ENCODE assay signal across 8 cellular contexts in the genomic region with DNA sequence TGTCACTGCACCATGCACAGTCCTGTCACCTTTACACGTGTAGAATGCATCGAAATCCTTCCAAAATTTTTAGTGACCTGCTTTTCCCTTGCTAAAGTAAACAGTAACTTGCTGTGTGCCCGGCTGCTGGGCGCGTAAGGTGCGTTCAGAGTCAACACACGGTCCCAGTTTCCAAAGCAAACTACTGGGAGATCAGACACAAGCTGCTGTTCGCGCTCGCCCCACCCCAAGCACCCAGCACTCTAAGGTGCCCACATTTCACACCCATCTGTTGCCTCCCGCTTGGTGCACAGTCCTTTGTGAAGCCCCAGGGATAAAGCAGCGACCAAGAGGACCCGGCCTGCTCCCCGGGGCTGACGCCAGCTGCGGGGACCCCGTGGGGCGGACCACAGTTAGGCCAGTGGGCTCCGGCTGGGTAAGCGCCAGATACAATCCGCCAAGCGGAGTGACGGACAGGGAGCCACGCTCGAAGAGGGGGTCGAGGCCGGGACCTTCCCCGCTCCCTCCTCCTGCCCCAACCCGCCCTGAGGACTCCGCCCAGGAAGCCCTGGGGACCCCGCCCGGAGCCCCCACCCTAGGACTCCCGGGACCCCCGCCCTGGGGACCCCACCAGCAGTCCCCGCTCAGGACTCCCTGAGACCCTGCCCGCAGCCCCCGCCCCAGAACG. TPM values are rescaled to one million over a fixed set of nuclear protein-coding genes. Genes with fewer than 3 reads are reported as not detected.
DNase-seq lines count a peak whose midpoint lies in the region; ATAC-seq and TF ChIP-seq lines count a peak whose summit lies in the region.

No MANE protein-coding gene starts in this region.

- H3K27me3 ChIP-seq in Caco-2 (replicated peaks; ENCODE audit: control insufficient read depth, insufficient read depth, low read length) = no peaks in the 10 kb centered on the region
- no peaks in the 10 kb centered on the region for H3K27me3 ChIP-seq in WERI-Rb-1 (ENCODE audit: insufficient read depth, low read depth, severe bottlenecking)
- H3K27me3 ChIP-seq in endodermal cell (ENCODE audit: control insufficient read depth, insufficient read depth, low read length, poor library complexity, severe bottlenecking) = no peaks in the 10 kb centered on the region
- no peaks in the 10 kb centered on the region for H3K27me3 ChIP-seq in mononuclear cell (ENCODE audit: insufficient read depth, low read length)
- H3K27me3 ChIP-seq in uterus = no peaks in the 10 kb centered on the region

- CTCF ChIA-PET in Caco-2 (lab: Charles Lee) = interaction anchor here (1.0 kb wide), 2 partner anchors 11 to 32 kb away, joined by 4 to 7 read pairs; no protein-coding TSS in a partner anchor

- WGBS in endodermal cell (ENCODE audit: insufficient coverage in 1 of 2, insufficient read length in 1 of 2), 2 experiments = 3 to 10% methylated on average over 11 to 38 of the region's 38 CpGs

- H3K27ac ChIP-seq in WERI-Rb-1 = peak overlapping the region; percentile 81
- no peak overlapping the region for H3K27ac ChIP-seq in endodermal cell (ENCODE audit: low read depth, low read length)
- peak overlapping the region; percentile 66 to 79 for H3K27ac ChIP-seq in uterus

- H3K4me1 Mint-ChIP-seq in Caco-2 (ENCODE audit: low read depth, unreplicated experiment) (peaks cover 14% of the 10 kb centered on the region), IgD-negative memory B cell (peaks cover 11 to 15% (median 14%) of the 10 kb centered on the region in 3 donors), endodermal cell (peaks cover 16% of the 10 kb centered on the region)

- H3K4me3 Mint-ChIP-seq in Caco-2 (ENCODE audit: unreplicated experiment) (peak overlapping the region; percentile 69), IgD-negative memory B cell (peak overlapping the region; percentile 73 to 87 (median 84)), endodermal cell (peak overlapping the region; percentile 69)

- H3K27ac Mint-ChIP-seq in Caco-2 (ENCODE audit: unreplicated experiment) = no peak overlapping the region
- peak overlapping the region in 2 of 3 donors; percentile 54 to 78 for H3K27ac Mint-ChIP-seq in IgD-negative memory B cell
- H3K27ac Mint-ChIP-seq in endodermal cell = no peak overlapping the region

- no TSS peak for BruUV-seq in Caco-2 (replicated peaks; lab: Mats Ljungman, UMichigan)

- DNase-seq in Caco-2 = peak in 1 of 2 experiments; percentile 26
- peak; percentile 59 for DNase-seq in WERI-Rb-1
- DNase-seq in endodermal cell = peak; percentile 92
- DNase-seq in uterus = peak in 1 of 2 donors; percentile 23
- DNase-seq in NK-92 treated with Interleukin-12 subunit alpha and Interleukin-12 subunit beta, amount 100 ng/mL, for 24 hours (lab: John Stamatoyannopoulos, UW) = no peak

- TF ChIP-seq POLR2A in uterus (IDR thresholded peaks at IDR 0.05) = no peak

- H3K4me1 ChIP-seq in Caco-2 (peaks cover 6% of the 10 kb centered on the region), endodermal cell (ENCODE audit: control insufficient read depth, insufficient read depth, low read length) (peaks cover 3% of the 10 kb centered on the region), mononuclear cell (ENCODE audit: insufficient read depth, low read length) (peaks cover 28% of the 10 kb centered on the region), uterus (peaks cover 0 to 6% of the 10 kb centered on the region in 2 donors)

- peak overlapping the region; percentile 42 for H3K4me3 ChIP-seq in Caco-2 (ENCODE audit: low read depth, low read length)
- H3K4me3 ChIP-seq in WERI-Rb-1 (ENCODE audit: low read depth, low read length) = peak overlapping the region; percentile 73
- peak overlapping the region; percentile 91 for H3K4me3 ChIP-seq in endodermal cell (ENCODE audit: low read length)
- peak overlapping the region; percentile 39 for H3K4me3 ChIP-seq in mononuclear cell (ENCODE audit: low read length)
- H3K4me3 ChIP-seq in uterus = peak overlapping the region; percentile 75 to 84

- H3K9me3 Mint-ChIP-seq in Caco-2 (ENCODE audit: unreplicated experiment) = no peaks in the 10 kb centered on the region
- H3K9me3 Mint-ChIP-seq in IgD-negative memory B cell = no peaks in the 10 kb centered on the region
- H3K9me3 Mint-ChIP-seq in endodermal cell = peaks cover 21% of the 10 kb centered on the region

- intact Hi-C loops in Caco-2 (cut with micrococcal nuclease; ENCODE audit: unreplicated experiment) = loop anchor here (5.0 kb wide), 1 partner anchor 34 kb away; the partner anchor contains the start of gene RAN
- intact Hi-C loops in uterus (cut with DNase I; ENCODE audit: low total_unique reads) = loop anchor here (5.0 kb wide), 1 partner anchor 34 kb away; the partner anchor contains the start of gene RAN

- POLR2A ChIA-PET in Caco-2 (lab: Charles Lee) = no interaction called here

- TF ChIP-seq CTCF in Caco-2 (IDR thresholded peaks at IDR 0.05; ENCODE audit: insufficient read depth in 1 of 2, low read depth in 1 of 2, low read length in 1 of 2, severe bottlenecking in 1 of 2, unreplicated experiment in 1 of 2) = no peak
- TF ChIP-seq CTCF in WERI-Rb-1 (IDR thresholded peaks at IDR 0.05; ENCODE audit: low read depth, low read length) = no peak
- no peak for TF ChIP-seq CTCF in endodermal cell (conservative IDR thresholded peaks at IDR 0.05)
- no peak for TF ChIP-seq CTCF in uterus (IDR thresholded peaks at IDR 0.05)

- H3K36me3 Mint-ChIP-seq in Caco-2 (ENCODE audit: insufficient read depth, unreplicated experiment) (peaks cover 2% of the 10 kb centered on the region), IgD-negative memory B cell (peaks cover 2% of the 10 kb centered on the region), endodermal cell (ENCODE audit: low read depth) (peaks cover 6% of the 10 kb centered on the region)

- no peaks in the 10 kb centered on the region for H3K9me3 ChIP-seq in Caco-2
- peaks cover 3% of the 10 kb centered on the region for H3K9me3 ChIP-seq in WERI-Rb-1 (ENCODE audit: severe bottlenecking)
- no peaks in the 10 kb centered on the region for H3K9me3 ChIP-seq in endodermal cell (ENCODE audit: control insufficient read depth, low read length)
- H3K9me3 ChIP-seq in mononuclear cell (ENCODE audit: low read depth, low read length) = no peaks in the 10 kb centered on the region
- H3K9me3 ChIP-seq in uterus = no peaks in the 10 kb centered on the region

- H3K36me3 ChIP-seq in Caco-2 (ENCODE audit: control insufficient read depth, insufficient read depth, low read length) = no peaks in the 10 kb centered on the region
- H3K36me3 ChIP-seq in WERI-Rb-1 = no peaks in the 10 kb centered on the region; the same call in 1 of the 2 replicates
- no peaks in the 10 kb centered on the region for H3K36me3 ChIP-seq in endodermal cell (ENCODE audit: control insufficient read depth, insufficient read depth, low read length)
- H3K36me3 ChIP-seq in uterus = no peaks in the 10 kb centered on the region

- peak overlapping the region; percentile 20 for H3K9ac ChIP-seq in endodermal cell (ENCODE audit: extremely low read depth, low read length, poor library complexity, severe bottlenecking)

- peak; percentile 28 for ATAC-seq in GM21390 (IDR thresholded peaks at IDR 0.05; ENCODE audit: unreplicated experiment)

- H3K27me3 Mint-ChIP-seq in Caco-2 (ENCODE audit: insufficient read depth, unreplicated experiment) = no peaks in the 10 kb centered on the region
- H3K27me3 Mint-ChIP-seq in IgD-negative memory B cell = no peaks in the 10 kb centered on the region
- peaks cover 27% of the 10 kb centered on the region for H3K27me3 Mint-ChIP-seq in endodermal cell (ENCODE audit: insufficient read depth)

RNA-seq across cellular contexts. Expression of gene STX2, which starts 0.6 kb away (rescaled TPM):
- 11.2 and 12.6 TPM in 2 replicates for total RNA-seq in Caco-2 (2022)
- 6.2 TPM for polyA plus RNA-seq in IgD-negative memory B cell
- total RNA-seq in endodermal cell = 10 to 100 TPM; 18.2 to 20.2 TPM
- polyA plus RNA-seq in endodermal cell (2013, experiment 1 of 2) = 32.8 TPM
- polyA plus RNA-seq in endodermal cell (2013, experiment 2 of 2) = 31.3 TPM
- 18.1 TPM for total RNA-seq in mononuclear cell
- total RNA-seq in uterus = 10 to 100 TPM; 33.5 to 44.6 (median 35.4) TPM

RNA-seq across cellular contexts. Expression of gene RAN, which starts 33.4 kb away (rescaled TPM):
- 1,310 and 1,315 TPM in 2 replicates for total RNA-seq in Caco-2 (2022)
- polyA plus RNA-seq in IgD-negative memory B cell = 559 TPM
- 1,000 to 10,000 TPM; 1,323 to 1,383 TPM for total RNA-seq in endodermal cell
- 1,001 TPM for polyA plus RNA-seq in endodermal cell (2013, experiment 1 of 2)
- 946 TPM for polyA plus RNA-seq in endodermal cell (2013, experiment 2 of 2)
- total RNA-seq in mononuclear cell = 234 TPM
- total RNA-seq in uterus = 100 to 1,000 TPM in 3 of 4 donors, 10 to 100 TPM in 1; 64.6 to 287 (median 177) TPM

Comparison
In these comparisons a context has a peak if more than half of its experiments do, and no peak if none do; other contexts are left out.
1. H3K4me3 ChIP-seq: peak in every context shown above with its lines; median percentile 91 in endodermal cell; 80 in uterus; 73 in WERI-Rb-1; 42 in Caco-2; 39 in mononuclear cell.
2. H3K27ac Mint-ChIP-seq: peak in IgD-negative memory B cell (2 of 3); none in Caco-2 (single experiment) and endodermal cell (single experiment).
3. Peak in every context shown above with its lines, with median percentiles within 50 percentile points of each other: H3K4me3 Mint-ChIP-seq.